ENCODE assay signal across 20 cellular contexts in genomic region chr15:70501121-70501727, GRCh38.
"Had no signal": no experiment of that assay in that cellular context is flagged by ENCODE, and none has a peak within 500 bp of the region (broad histone marks: within the 10 kb centered on the region; RNA-seq: fewer than 3 reads in every experiment).

No MANE protein-coding gene starts in this region.

- H3K27me3 ChIP-seq: heart left ventricle, pancreas, sigmoid colon, stomach, transverse colon had no signal

- H3K36me3 ChIP-seq: heart left ventricle, pancreas, prostate gland, sigmoid colon, stomach, thoracic aorta, transverse colon had no signal

- H3K27ac ChIP-seq: coronary artery, dorsolateral prefrontal cortex, heart left ventricle, pancreas, prostate gland, sigmoid colon, skin epidermis, stomach, thoracic aorta, transverse colon had no signal

- H3K36me3 Mint-ChIP-seq: naive B cell had no signal

- H3K4me3 ChIP-seq: coronary artery, dorsolateral prefrontal cortex, heart left ventricle, pancreas, prostate gland, sigmoid colon, skin epidermis, stomach, thoracic aorta, transverse colon had no signal

- DNase-seq: dorsolateral prefrontal cortex; effector CD8-positive, alpha-beta T cell; hippocampal formation; mesendoderm; naive B cell; occipital lobe; pancreas; sigmoid colon; stimulated activated CD4-positive, alpha-beta T cell treated with anti-CD3 and anti-CD28 coated beads, Interleukin-12 subunit alpha, Interleukin-12 subunit beta, amount 100 ng/mL, for 4 hours; stimulated activated naive CD4-positive, alpha-beta T cell; stomach; substantia nigra; transverse colon had no signal

- H3K9me3 ChIP-seq: heart left ventricle, pancreas, prostate gland, sigmoid colon, stomach, thoracic aorta, transverse colon had no signal

- FAIRE-seq: frontal cortex, pancreas had no signal

- ATAC-seq: heart left ventricle, pancreas had no signal

- H3K4me3 Mint-ChIP-seq: naive B cell, nephron had no signal

- H3K9me3 Mint-ChIP-seq: naive B cell, nephron had no signal
